Comparison of ENCODE assay signal across 8 cellular contexts in the genomic region with DNA sequence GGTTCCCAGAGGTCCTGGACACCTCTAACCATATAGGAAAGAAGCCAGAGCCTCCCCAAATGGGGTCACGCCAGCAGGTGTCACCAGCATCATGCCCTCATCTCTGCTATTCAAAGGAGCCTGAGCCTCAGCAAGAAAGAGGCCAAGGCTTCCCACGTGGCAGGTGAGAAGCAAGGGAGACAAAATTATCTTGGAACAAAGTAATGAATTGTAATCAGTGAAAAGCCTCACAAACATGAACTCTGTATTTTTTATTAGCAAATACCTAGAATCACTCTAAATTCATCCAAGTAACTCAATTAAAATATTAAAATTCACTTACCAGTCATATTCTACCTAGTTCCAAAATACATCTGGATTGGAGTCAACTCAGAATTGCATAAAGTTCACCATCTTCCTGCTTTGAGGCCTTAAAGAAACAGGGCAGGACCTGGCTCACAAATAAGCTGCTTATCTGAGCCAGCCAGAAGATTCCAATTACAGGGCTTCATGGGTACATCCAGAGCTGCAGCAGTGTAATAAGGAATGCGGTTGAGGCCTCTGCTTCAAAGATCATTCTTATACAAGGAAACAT.
DNase-seq lines count a peak whose midpoint lies in the region; TF ChIP-seq lines count a peak whose summit lies in the region.

No MANE protein-coding gene starts in this region.

- H3K27ac ChIP-seq in esophagus muscularis mucosa (replicated peaks in 1 of 4), result peak overlapping the region; percentile 50 to 64 (median 57)
- peak overlapping the region; percentile 42 for H3K27ac ChIP-seq in parathyroid adenoma

- DNase-seq in ELF-1 (ENCODE audit: low read depth, low spot score) (peak; percentile 12), NAMALWA (ENCODE audit: low spot score) (peak; percentile 39), esophagus muscularis mucosa (ENCODE audit: extremely low spot score) (no peak), SKM-1 (lab: John Stamatoyannopoulos, UW; ENCODE audit: unreplicated experiment) (no peak), MG63 (no peak), CD1c-positive myeloid dendritic cell (ENCODE audit: extremely low spot score) (no peak)
- no peak for DNase-seq in T-helper 2 cell treated with Interferon-gamma antibody and Interleukin-4, amounts not matched to agents 5 μg/mL and 100 μg/mL, for 36 hours (ENCODE audit: low spot score)

- H3K36me3 ChIP-seq in esophagus muscularis mucosa, result no peaks in the 10 kb centered on the region
- H3K36me3 ChIP-seq in parathyroid adenoma (ENCODE audit: control insufficient read depth, insufficient read depth, low read length), result no peaks in the 10 kb centered on the region
- H3K36me3 ChIP-seq in MG63, result no peaks in the 10 kb centered on the region

- no peak for TF ChIP-seq EP300 in esophagus muscularis mucosa (IDR thresholded peaks at IDR 0.05)

- H3K27me3 Mint-ChIP-seq in T-helper 2 cell treated with Interferon-gamma antibody and Interleukin-4, amounts not matched to agents 5 μg/mL and 100 μg/mL, for 36 hours (ENCODE audit: low read depth), result no peaks in the 10 kb centered on the region

- no peak for TF ChIP-seq CTCF in esophagus muscularis mucosa (IDR thresholded peaks at IDR 0.05)
- peak; percentile 13 for TF ChIP-seq CTCF in parathyroid adenoma (IDR thresholded peaks at IDR 0.05)

- no peak for TF ChIP-seq POLR2A in esophagus muscularis mucosa (IDR thresholded peaks at IDR 0.05; ENCODE audit: low read depth)

- no peak overlapping the region for H2AFZ ChIP-seq in parathyroid adenoma

- H3K9me3 Mint-ChIP-seq in T-helper 2 cell treated with Interferon-gamma antibody and Interleukin-4, amounts not matched to agents 5 μg/mL and 100 μg/mL, for 36 hours, result no peaks in the 10 kb centered on the region

- no peak overlapping the region for H3K4me2 ChIP-seq in parathyroid adenoma (ENCODE audit: low read length)

- no peaks in the 10 kb centered on the region for H3K27me3 ChIP-seq in esophagus muscularis mucosa
- H3K27me3 ChIP-seq in parathyroid adenoma (ENCODE audit: control insufficient read depth, insufficient read depth, low read length), result no peaks in the 10 kb centered on the region
- H3K27me3 ChIP-seq in MG63, result no peaks in the 10 kb centered on the region

- no peaks in the 10 kb centered on the region for H3K36me3 Mint-ChIP-seq in T-helper 2 cell treated with Interferon-gamma antibody and Interleukin-4, amounts not matched to agents 5 μg/mL and 100 μg/mL, for 36 hours (ENCODE audit: low read depth)

- peaks cover 76 to 93% (median 85%) of the 10 kb centered on the region in 4 donors for H3K4me1 ChIP-seq in esophagus muscularis mucosa
- H3K4me1 ChIP-seq in parathyroid adenoma, result peaks cover 45% of the 10 kb centered on the region

- H3K4me3 ChIP-seq in esophagus muscularis mucosa, result no peak overlapping the region
- H3K4me3 ChIP-seq in parathyroid adenoma (ENCODE audit: low read depth, low read length), result no peak overlapping the region
- no peak overlapping the region for H3K4me3 ChIP-seq in MG63

- H3K4me1 Mint-ChIP-seq in T-helper 2 cell treated with Interferon-gamma antibody and Interleukin-4, amounts not matched to agents 5 μg/mL and 100 μg/mL, for 36 hours (ENCODE audit: low read depth), result peaks cover 4% of the 10 kb centered on the region

- H3K79me2 ChIP-seq in parathyroid adenoma, result peaks cover 46% of the 10 kb centered on the region

- H3K9me3 ChIP-seq in esophagus muscularis mucosa, result no peaks in the 10 kb centered on the region
- H3K9me3 ChIP-seq in parathyroid adenoma (ENCODE audit: control insufficient read depth, low read length), result no peaks in the 10 kb centered on the region
- no peaks in the 10 kb centered on the region for H3K9me3 ChIP-seq in MG63

- H3K4me3 Mint-ChIP-seq in T-helper 2 cell treated with Interferon-gamma antibody and Interleukin-4, amounts not matched to agents 5 μg/mL and 100 μg/mL, for 36 hours, result no peak overlapping the region

- no peak overlapping the region for H3K27ac Mint-ChIP-seq in T-helper 2 cell treated with Interferon-gamma antibody and Interleukin-4, amounts not matched to agents 5 μg/mL and 100 μg/mL, for 36 hours

- intact Hi-C loops in esophagus muscularis mucosa (cut with DNase I), result loop anchor here (5.0 kb wide), 2 partner anchors 52 to 138 kb away; no protein-coding TSS in a partner anchor

- H3K9ac ChIP-seq in parathyroid adenoma, result no peak overlapping the region

- 57% methylated on average over 3 of the region's 3 CpGs for WGBS in esophagus muscularis mucosa

Comparison
In these comparisons a context has a peak if more than half of its experiments do, and no peak if none do; other contexts are left out.
1. DNase-seq: peak in ELF-1 (single experiment) and NAMALWA (single experiment); none in esophagus muscularis mucosa (single experiment), T-helper 2 cell treated with Interferon-gamma antibody and Interleukin-4, amounts not matched to agents 5 μg/mL and 100 μg/mL, for 36 hours (single experiment), SKM-1 (single experiment), MG63 (single experiment) and CD1c-positive myeloid dendritic cell (single experiment).